In the genomic region with DNA sequence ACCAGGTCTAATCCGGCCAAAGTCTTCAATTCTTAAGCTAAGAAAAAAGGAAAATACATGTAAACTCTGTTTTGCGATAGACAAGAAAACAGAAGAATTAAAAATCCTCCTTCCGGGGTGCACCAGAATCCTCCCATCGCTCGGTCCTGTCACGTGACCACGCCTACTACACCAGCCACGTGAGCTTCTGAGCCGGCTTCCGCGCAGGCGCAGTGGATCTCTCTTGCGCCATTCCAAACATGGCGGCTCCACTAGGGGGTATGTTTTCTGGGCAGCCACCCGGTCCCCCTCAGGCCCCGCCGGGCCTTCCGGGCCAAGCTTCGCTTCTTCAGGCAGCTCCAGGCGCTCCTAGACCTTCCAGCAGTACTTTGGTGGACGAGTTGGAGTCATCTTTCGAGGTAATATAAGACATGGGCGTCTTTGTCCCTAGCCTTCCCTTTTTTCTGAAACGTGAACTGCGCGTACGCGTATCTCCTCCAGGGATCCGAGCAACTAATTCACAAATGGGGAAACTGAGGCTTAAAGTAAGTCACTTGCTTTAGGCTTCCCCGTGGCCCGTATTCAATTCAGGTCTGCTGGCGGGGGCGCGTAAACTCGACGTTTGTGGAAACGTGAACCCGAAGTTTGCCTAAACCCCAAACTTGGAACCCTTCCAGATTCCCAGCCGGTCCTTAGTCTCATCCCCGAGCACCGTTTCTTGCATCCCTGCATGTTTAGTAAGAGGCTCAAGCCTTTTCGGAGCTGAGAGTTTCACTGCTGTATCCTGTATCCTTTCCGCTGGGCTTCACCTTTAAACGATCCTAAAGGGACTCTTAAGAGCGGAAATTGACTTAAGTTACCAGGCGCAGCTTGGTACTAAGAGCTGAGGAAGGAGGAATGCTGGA, we compare ENCODE assay signal across 8 cellular contexts. TPM values are rescaled to one million over a fixed set of nuclear protein-coding genes. Genes with fewer than 3 reads are reported as not detected.
DNase-seq lines count a peak whose midpoint lies in the region; ATAC-seq and TF ChIP-seq lines count a peak whose summit lies in the region.

A gene with protein sequence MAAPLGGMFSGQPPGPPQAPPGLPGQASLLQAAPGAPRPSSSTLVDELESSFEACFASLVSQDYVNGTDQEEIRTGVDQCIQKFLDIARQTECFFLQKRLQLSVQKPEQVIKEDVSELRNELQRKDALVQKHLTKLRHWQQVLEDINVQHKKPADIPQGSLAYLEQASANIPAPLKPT (plus strand): TSS at position 226 of the 884 bp plus-strand sequence. CDS start 14 bp downstream, at position 240.

- TF ChIP-seq EP300 in tibial nerve (IDR thresholded peaks at IDR 0.05): peak; percentile 94 to 98

- H3K36me3 ChIP-seq in cardiac muscle cell: peaks cover 3% of the 10 kb centered on the region
- no peaks in the 10 kb centered on the region for H3K36me3 ChIP-seq in parathyroid adenoma (ENCODE audit: control insufficient read depth, insufficient read depth, low read length)
- peaks cover 0 to 29% (median 0%) of the 10 kb centered on the region in 3 donors for H3K36me3 ChIP-seq in tibial nerve

- H3K79me2 ChIP-seq in parathyroid adenoma: peaks cover 24% of the 10 kb centered on the region

- H3K9ac ChIP-seq in parathyroid adenoma: no peak within 1 kb of the TSS

- peak within 1 kb of the TSS; percentile 84 for H3K4me2 ChIP-seq in parathyroid adenoma (ENCODE audit: low read length)

- TF ChIP-seq CTCF in GM12864 (IDR thresholded peaks at IDR 0.05; ENCODE audit: low read depth, low read length, missing control alignments) (peak; percentile 17), cardiac muscle cell (IDR thresholded peaks at IDR 0.05; ENCODE audit: low read depth, low read length) (no peak), parathyroid adenoma (IDR thresholded peaks at IDR 0.05) (no peak), tibial nerve (IDR thresholded peaks at IDR 0.05) (peak in 2 of 5 experiments; percentile 30 to 61)

- peak within 1 kb of the TSS; percentile 98 for H2AFZ ChIP-seq in parathyroid adenoma

- DNase-seq in GM12864 (ENCODE audit: low read depth): peak; percentile 84
- peak; percentile 86 for DNase-seq in NCI-H1105 treated with DMSO at 0.1 percent for 48 hours (lab: John Stamatoyannopoulos, UW)
- peak; percentile 73 to 91 for DNase-seq in SW 1271 (lab: John Stamatoyannopoulos, UW)
- peak; percentile 92 for DNase-seq in activated naive CD8-positive, alpha-beta T cell treated with anti-CD3 and anti-CD28 coated beads, Interleukin-2, amount 50 U/mL, for 16 hours (ENCODE audit: low read depth, low spot score)
- DNase-seq in cardiac muscle cell (ENCODE audit: low read depth in 1 of 2, low spot score in 1 of 2): peak; percentile 96 to 99
- DNase-seq in tibial nerve (ENCODE audit: low spot score in 2 of 2): peak; percentile 94 to 99

- H3K27ac ChIP-seq in cardiac muscle cell (peak within 1 kb of the TSS; percentile 88), parathyroid adenoma (peak within 1 kb of the TSS; percentile 75), tibial nerve (peak within 1 kb of the TSS; percentile 86 to 94 (median 90))

- H3K9me3 ChIP-seq in cardiac muscle cell (ENCODE audit: low read depth) (no peaks in the 10 kb centered on the region), parathyroid adenoma (ENCODE audit: control insufficient read depth, low read length) (no peaks in the 10 kb centered on the region), tibial nerve (no peaks in the 10 kb centered on the region)

- H3K4me1 ChIP-seq in cardiac muscle cell (ENCODE audit: low read depth): peaks cover 7% of the 10 kb centered on the region
- peaks cover 4% of the 10 kb centered on the region for H3K4me1 ChIP-seq in parathyroid adenoma
- H3K4me1 ChIP-seq in tibial nerve: peaks cover 0 to 47% (median 15%) of the 10 kb centered on the region in 4 donors

- 0 to 1% methylated on average over 46 of the region's 46 CpGs for WGBS in tibial nerve, 2 donors

- ATAC-seq in HG02642 (IDR thresholded peaks at IDR 0.05; ENCODE audit: poor library complexity, unreplicated experiment): peak; percentile 95

- TF ChIP-seq POLR2A in tibial nerve (IDR thresholded peaks at IDR 0.05): peak; percentile 78 to 94

- H3K27me3 ChIP-seq in cardiac muscle cell (no peaks in the 10 kb centered on the region), parathyroid adenoma (ENCODE audit: control insufficient read depth, insufficient read depth, low read length) (no peaks in the 10 kb centered on the region), tibial nerve (no peaks in the 10 kb centered on the region)

- peak within 1 kb of the TSS; percentile 65 for H3K4me3 ChIP-seq in GM12864 (ENCODE audit: low read depth, low read length)
- peak within 1 kb of the TSS; percentile 99 for H3K4me3 ChIP-seq in cardiac muscle cell
- peak within 1 kb of the TSS; percentile 96 for H3K4me3 ChIP-seq in parathyroid adenoma (ENCODE audit: low read depth, low read length)
- peak within 1 kb of the TSS; percentile 67 to 99 (median 89) for H3K4me3 ChIP-seq in tibial nerve

RNA-seq across cellular contexts. Expression of the gene that starts here (rescaled TPM):
- total RNA-seq in cardiac muscle cell: 20.1 and 20.5 TPM in 2 replicates
- polyA plus RNA-seq in cardiac muscle cell: 60.2 and 71.5 TPM in 2 replicates
- 10 to 100 TPM; 12.9 to 19.9 (median 16.2) TPM for total RNA-seq in tibial nerve

Comparison
In these comparisons a context has a peak if more than half of its experiments do, and no peak if none do; other contexts are left out.
1. Peak in every context shown above with its lines: DNase-seq, ATAC-seq, H3K4me3 ChIP-seq and H3K27ac ChIP-seq.